9 cellular contexts compared by ENCODE assay signal in the genomic region with DNA sequence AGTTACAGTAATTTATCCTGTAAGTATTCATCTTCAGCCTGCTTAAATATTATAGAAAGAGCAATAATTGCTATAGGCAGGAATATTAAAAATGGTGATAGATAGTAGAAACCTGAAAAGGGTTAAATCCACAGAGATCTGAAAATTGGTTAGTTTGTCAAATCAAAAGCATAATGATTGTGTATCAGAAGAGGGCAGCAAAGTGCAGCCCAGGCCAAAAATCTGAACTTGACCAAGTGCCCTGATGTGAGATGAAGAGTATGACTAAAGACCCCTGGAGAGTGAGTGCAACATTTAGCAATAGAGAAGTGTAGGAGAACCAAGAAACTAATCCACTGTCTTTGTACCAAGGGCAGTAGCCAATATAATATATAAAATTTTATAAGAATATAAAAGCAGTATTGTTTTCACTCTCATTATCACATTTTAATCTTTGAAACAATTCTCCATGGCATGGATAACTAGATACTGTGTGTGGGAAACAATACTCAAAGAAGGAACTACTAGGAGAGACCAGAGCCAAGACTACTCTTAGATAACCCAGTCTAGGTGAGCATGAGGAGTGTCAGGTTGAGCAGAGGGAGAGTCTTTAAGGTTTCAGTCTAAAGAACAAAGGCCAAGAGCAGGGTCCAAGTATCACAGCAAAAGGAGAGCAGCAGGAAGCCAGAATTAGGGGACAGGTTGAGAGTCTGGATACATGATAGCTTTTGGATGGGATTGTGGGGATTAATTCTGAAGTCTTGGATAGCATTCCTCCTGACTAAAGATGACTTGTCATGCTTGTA.
DNase-seq lines count a peak whose midpoint lies in the region; ATAC-seq, FAIRE-seq and TF ChIP-seq lines count a peak whose summit lies in the region.
"Had no signal": no experiment of that assay in that cellular context is flagged by ENCODE, and none has a peak within 500 bp of the region (broad histone marks: within the 10 kb centered on the region; RNA-seq: fewer than 3 reads in every experiment).

No MANE protein-coding gene starts in this region.

- H3K27me3 ChIP-seq in endothelial cell of umbilical vein (ENCODE audit: control insufficient read depth in 2 of 2, insufficient read depth in 2 of 2, low read length in 2 of 2) (no peaks in the 10 kb centered on the region), psoas muscle (ENCODE audit: insufficient read depth in 3 of 3, low read length in 2 of 3) (no peaks in the 10 kb centered on the region)

- peak overlapping the region; percentile 84 for H2AFZ ChIP-seq in endothelial cell of umbilical vein (ENCODE audit: low read depth, low read length)

- peak overlapping the region; percentile 22 for H3K4me2 ChIP-seq in endothelial cell of umbilical vein (ENCODE audit: insufficient read depth, low read length)

- peaks cover 40% of the 10 kb centered on the region for H3K4me1 ChIP-seq in endothelial cell of umbilical vein (ENCODE audit: control insufficient read depth, extremely low read depth, insufficient read depth, low read length)
- no peaks in the 10 kb centered on the region for H3K4me1 ChIP-seq in psoas muscle

- H3K27ac ChIP-seq in endothelial cell of umbilical vein (ENCODE audit: insufficient read depth, low read depth, low read length) (peak overlapping the region; percentile 70), psoas muscle (no peak overlapping the region)

- POLR2A ChIA-PET in GM10248 (lab: Yijun Ruan, JAX), result no interaction called here
- POLR2A ChIA-PET in endothelial cell of umbilical vein (lab: Charles Lee), result no interaction called here

- TF ChIP-seq CTCF in GM10248 (IDR thresholded peaks at IDR 0.05; ENCODE audit: control extremely low read depth, extremely low read depth, low read depth, missing control alignments), result peak; percentile 24
- TF ChIP-seq CTCF in LNCAP (IDR thresholded peaks at IDR 0.05), result peak; percentile 35; the same call in 1 of the 2 replicates
- TF ChIP-seq CTCF in endothelial cell of umbilical vein (IDR thresholded peaks at IDR 0.05; ENCODE audit: extremely low read depth in 1 of 2, insufficient read depth in 1 of 2, low read depth in 1 of 2, low read length in 2 of 2), result peak; percentile 40 to 47
- peak; percentile 13 for TF ChIP-seq CTCF in psoas muscle (IDR thresholded peaks at IDR 0.05)

- H3K9me1 ChIP-seq in endothelial cell of umbilical vein (replicated peaks; ENCODE audit: control insufficient read depth, extremely low read depth, insufficient read depth, low read length), result no peaks in the 10 kb centered on the region

- no peak for TF ChIP-seq POLR2A in endothelial cell of umbilical vein (IDR thresholded peaks at IDR 0.05; ENCODE audit: low read depth, low read length)

- intact Hi-C loops in endothelial cell of umbilical vein (cut with micrococcal nuclease), result loop anchor here (1.0 to 2.0 kb wide), 4 partner anchors 61 to 436 kb away; no protein-coding TSS in a partner anchor
- intact Hi-C loops in psoas muscle (cut with DNase I), result no loop called here

- CTCF ChIA-PET in GM10248 (lab: Yijun Ruan, JAX), result interaction anchor here (2.5 kb wide), 1 partner anchor 23 kb away, joined by 6 read pairs; no protein-coding TSS in a partner anchor
- CTCF ChIA-PET in endothelial cell of umbilical vein (lab: Charles Lee), result no interaction called here

- ATAC-seq in psoas muscle (no peak), HG02759 (IDR thresholded peaks at IDR 0.05; ENCODE audit: unreplicated experiment) (no peak), HG02610 (IDR thresholded peaks at IDR 0.05; ENCODE audit: unreplicated experiment) (no peak)
- ATAC-seq: natural killer cell had no signal

- H3K79me2 ChIP-seq in endothelial cell of umbilical vein (ENCODE audit: control insufficient read depth, insufficient read depth, low read length), result no peaks in the 10 kb centered on the region

- H3K9ac ChIP-seq in endothelial cell of umbilical vein (replicated peaks; ENCODE audit: extremely low read depth, insufficient read depth, low read length), result no peak overlapping the region

- no peaks in the 10 kb centered on the region for H3K9me3 ChIP-seq in endothelial cell of umbilical vein (replicated peaks; ENCODE audit: control insufficient read depth, insufficient read depth, low read length)
- H3K9me3 ChIP-seq in psoas muscle, result no peaks in the 10 kb centered on the region

- BruUV-seq in endothelial cell of umbilical vein (replicated peaks; lab: Mats Ljungman, UMichigan), result TSS peak; percentile 10

- H4K20me1 ChIP-seq in endothelial cell of umbilical vein (replicated peaks; ENCODE audit: control insufficient read depth, extremely low read depth, insufficient read depth, low read length), result no peaks in the 10 kb centered on the region

- H3K4me3 ChIP-seq in endothelial cell of umbilical vein (replicated peaks in 1 of 3; ENCODE audit: insufficient read depth in 1 of 3, low read depth in 1 of 3, low read length in 3 of 3) (no peak overlapping the region), psoas muscle (no peak overlapping the region)

- DNase-seq in GM10248 (ENCODE audit: extremely low spot score), result peak; percentile 8
- DNase-seq in endothelial cell of umbilical vein (ENCODE audit: low read depth, low spot score), result peak; percentile 75
- DNase-seq in psoas muscle, result no peak
- no peak for DNase-seq in stimulated activated CD8-positive, alpha-beta memory T cell treated with anti-CD3 and anti-CD28 coated beads, Interleukin-4, amount 100 ng/mL, for 48 hours
- DNase-seq: effector memory CD4-positive, alpha-beta T cell; natural killer cell had no signal

- dilution Hi-C loops in endothelial cell of umbilical vein (cut with MboI; ENCODE audit: extremely low pct_ligation_motif_present, low sequenced_read_pairs), result no loop called here

- FAIRE-seq in endothelial cell of umbilical vein (lab: Jason Lieb, UNC), result no peak

- H3K36me3 ChIP-seq in endothelial cell of umbilical vein (ENCODE audit: control insufficient read depth in 2 of 2, extremely low read depth in 1 of 2, insufficient read depth in 2 of 2, low read length in 2 of 2) (no peaks in the 10 kb centered on the region), psoas muscle (ENCODE audit: insufficient read depth in 1 of 2, low read depth in 1 of 2) (no peaks in the 10 kb centered on the region)

TF ChIP-seq in endothelial cell of umbilical vein, 7 proteins besides CTCF, POLR2A, EP300 and RAD21:
- TF ChIP-seq, protein P1, sequence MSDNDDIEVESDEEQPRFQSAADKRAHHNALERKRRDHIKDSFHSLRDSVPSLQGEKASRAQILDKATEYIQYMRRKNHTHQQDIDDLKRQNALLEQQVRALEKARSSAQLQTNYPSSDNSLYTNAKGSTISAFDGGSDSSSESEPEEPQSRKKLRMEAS (IDR thresholded peaks at IDR 0.05; ENCODE audit: insufficient read depth, insufficient read length), result no peak
- no peak for TF ChIP-seq MYC (IDR thresholded peaks at IDR 0.05; ENCODE audit: low read depth, low read length)
- TF ChIP-seq EZH2 (IDR thresholded peaks at IDR 0.05; ENCODE audit: borderline replicate concordance, low read depth, low read length, severe bottlenecking), result no peak
- TF ChIP-seq GATA2 (IDR thresholded peaks at IDR 0.05; ENCODE audit: insufficient read depth, insufficient read length, low read depth, low read length), result peak; percentile 21
- no peak for TF ChIP-seq FOS (IDR thresholded peaks at IDR 0.05; ENCODE audit: borderline replicate concordance, insufficient read depth, low read length)
- TF ChIP-seq POLR2AphosphoS5 (IDR thresholded peaks at IDR 0.05; ENCODE audit: insufficient read depth, low read depth, low read length), result no peak
- TF ChIP-seq JUN (IDR thresholded peaks at IDR 0.05; ENCODE audit: borderline replicate concordance, insufficient read depth, insufficient read length, low read depth), result no peak

Comparison
In these comparisons a context has a peak if more than half of its experiments do, and no peak if none do; other contexts are left out.
1. DNase-seq: peak in GM10248 (single experiment) and endothelial cell of umbilical vein (single experiment); none in psoas muscle (0 of 2) and stimulated activated CD8-positive, alpha-beta memory T cell treated with anti-CD3 and anti-CD28 coated beads, Interleukin-4, amount 100 ng/mL, for 48 hours (single experiment).
2. Peak in every context shown above with its lines, with median percentiles within 50 percentile points of each other: CTCF ChIP-seq.